In the genomic region with DNA sequence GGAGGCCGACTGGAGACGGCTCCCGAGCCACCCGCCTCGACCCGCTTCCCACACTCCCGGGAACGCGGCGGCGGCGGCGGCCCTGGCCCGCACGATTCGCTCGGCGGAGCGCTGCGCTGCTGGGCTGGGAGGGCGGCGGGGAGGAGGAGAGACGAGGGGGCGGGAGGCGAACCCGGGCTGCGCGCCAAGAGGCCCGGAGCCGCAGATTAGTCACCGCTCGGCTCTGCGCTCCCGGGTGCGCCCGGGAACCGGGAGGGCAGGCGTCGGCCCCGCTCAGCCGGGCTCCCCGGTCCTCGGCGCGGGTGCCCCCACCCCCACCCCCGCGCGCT, we compare ENCODE assay signal across 8 cellular contexts. TPM values are rescaled to one million over a fixed set of nuclear protein-coding genes. Genes with fewer than 3 reads are reported as not detected.
DNase-seq lines count a peak whose midpoint lies in the region; ATAC-seq and TF ChIP-seq lines count a peak whose summit lies in the region.

No MANE protein-coding gene starts in this region.

- H3K27ac Mint-ChIP-seq in IgD-negative memory B cell: peak overlapping the region in 1 of 3 donors; percentile 80
- H3K27ac Mint-ChIP-seq in T-helper 2 cell treated with Interferon-gamma antibody and Interleukin-4, amounts not matched to agents 5 μg/mL and 100 μg/mL, for 36 hours: no peak overlapping the region

- H3K36me3 ChIP-seq in body of pancreas (replicated peaks in 1 of 2; ENCODE audit: insufficient read depth in 1 of 2, low read depth in 2 of 2): no peaks in the 10 kb centered on the region
- no peaks in the 10 kb centered on the region for H3K36me3 ChIP-seq in iPS-15b (ENCODE audit: control insufficient read depth, insufficient read depth, low read length)

- 0% methylated on average over 1 of the region's 48 CpGs; no CpG with 5 or more reads in 1 of the 2 donors for WGBS in body of pancreas, 2 donors

- peaks cover 0 to 1% (median 0%) of the 10 kb centered on the region in 3 donors for H3K9me3 Mint-ChIP-seq in IgD-negative memory B cell
- H3K9me3 Mint-ChIP-seq in T-helper 2 cell treated with Interferon-gamma antibody and Interleukin-4, amounts not matched to agents 5 μg/mL and 100 μg/mL, for 36 hours: no peaks in the 10 kb centered on the region

- no peak for TF ChIP-seq CTCF in body of pancreas (IDR thresholded peaks at IDR 0.05)

- peaks cover 8% of the 10 kb centered on the region for H3K27me3 Mint-ChIP-seq in IgD-negative memory B cell
- H3K27me3 Mint-ChIP-seq in T-helper 2 cell treated with Interferon-gamma antibody and Interleukin-4, amounts not matched to agents 5 μg/mL and 100 μg/mL, for 36 hours (ENCODE audit: low read depth): peaks cover 3% of the 10 kb centered on the region

- peak overlapping the region in 3 of 4 donors; percentile 55 to 70 (median 68) for H3K4me3 Mint-ChIP-seq in IgD-negative memory B cell
- H3K4me3 Mint-ChIP-seq in T-helper 2 cell treated with Interferon-gamma antibody and Interleukin-4, amounts not matched to agents 5 μg/mL and 100 μg/mL, for 36 hours: no peak overlapping the region

- no peaks in the 10 kb centered on the region for H3K36me3 Mint-ChIP-seq in IgD-negative memory B cell
- no peaks in the 10 kb centered on the region for H3K36me3 Mint-ChIP-seq in T-helper 2 cell treated with Interferon-gamma antibody and Interleukin-4, amounts not matched to agents 5 μg/mL and 100 μg/mL, for 36 hours (ENCODE audit: low read depth)

- TF ChIP-seq POLR2A in body of pancreas (IDR thresholded peaks at IDR 0.05): peak; percentile 64 to 79 (median 74)

- H3K9me3 ChIP-seq in body of pancreas: no peaks in the 10 kb centered on the region
- no peaks in the 10 kb centered on the region for H3K9me3 ChIP-seq in iPS-15b (ENCODE audit: control insufficient read depth, insufficient read depth, low read length)

- H3K4me3 ChIP-seq in body of pancreas (no peak overlapping the region), iPS-15b (ENCODE audit: low read depth, low read length) (peak overlapping the region; percentile 68), skeletal muscle cell (ENCODE audit: low read depth, low read length) (peak overlapping the region; percentile 46)

- H3K9ac ChIP-seq in iPS-15b (ENCODE audit: low read depth, low read length): peak overlapping the region; percentile 37

- intact Hi-C loops in body of pancreas (cut with DNase I): no loop called here

- DNase-seq in COLO668 (lab: John Stamatoyannopoulos, UW; ENCODE audit: unreplicated experiment) (peak; percentile 83), body of pancreas (peak; percentile 82 to 89 (median 86)), skeletal muscle cell (ENCODE audit: low read depth) (no peak), DMS79 treated with DMSO at 0.1 percent for 48 hours (lab: John Stamatoyannopoulos, UW) (no peak)
- DNase-seq in T-helper 2 cell treated with Interferon-gamma antibody and Interleukin-4, amounts not matched to agents 5 μg/mL and 100 μg/mL, for 36 hours (ENCODE audit: low spot score): peak; percentile 69

- H3K4me1 Mint-ChIP-seq in IgD-negative memory B cell: peaks cover 3 to 13% (median 7%) of the 10 kb centered on the region in 3 donors
- H3K4me1 Mint-ChIP-seq in T-helper 2 cell treated with Interferon-gamma antibody and Interleukin-4, amounts not matched to agents 5 μg/mL and 100 μg/mL, for 36 hours (ENCODE audit: low read depth): peaks cover 13% of the 10 kb centered on the region

- peak overlapping the region; percentile 88 to 98 (median 94) for H3K27ac ChIP-seq in body of pancreas

- H3K27me3 ChIP-seq in body of pancreas (no peaks in the 10 kb centered on the region), iPS-15b (ENCODE audit: control insufficient read depth, insufficient read depth, low read length) (peaks cover 19% of the 10 kb centered on the region)

- peaks cover 35% of the 10 kb centered on the region for H3K4me1 ChIP-seq in body of pancreas
- peaks cover 13% of the 10 kb centered on the region for H3K4me1 ChIP-seq in iPS-15b (ENCODE audit: control insufficient read depth, insufficient read depth, low read length)

- ATAC-seq in body of pancreas (peak; percentile 65), GM21381 (IDR thresholded peaks at IDR 0.05; ENCODE audit: unreplicated experiment) (no peak)

RNA-seq across cellular contexts. Expression of gene BCOR, which starts 11.2 kb away (rescaled TPM):
- polyA plus RNA-seq in IgD-negative memory B cell: 10.2 TPM
- 10 to 100 TPM; 13.2 to 23.6 TPM for total RNA-seq in body of pancreas

Comparison
In these comparisons a context has a peak if more than half of its experiments do, and no peak if none do; other contexts are left out.
1. DNase-seq: peak in COLO668 (single experiment), T-helper 2 cell treated with Interferon-gamma antibody and Interleukin-4, amounts not matched to agents 5 μg/mL and 100 μg/mL, for 36 hours (single experiment) and body of pancreas (4 of 4); none in skeletal muscle cell (single experiment) and DMS79 treated with DMSO at 0.1 percent for 48 hours (single experiment).
2. H3K4me3 ChIP-seq: peak in iPS-15b (single experiment) and skeletal muscle cell (single experiment); none in body of pancreas (0 of 2).